ENCODE assay signal across 8 cellular contexts in genomic region chr5:80408475-80408875, GRCh38. TPM values are rescaled to one million over a fixed set of nuclear protein-coding genes. Genes with fewer than 3 reads are reported as not detected.
DNase-seq lines count a peak whose midpoint lies in the region; ATAC-seq and TF ChIP-seq lines count a peak whose summit lies in the region.

No MANE protein-coding gene starts in this region.

- intact Hi-C loops in Panc1 (cut with micrococcal nuclease; ENCODE audit: unreplicated experiment), result no loop called here

- H3K9me3 ChIP-seq in Panc1 (ENCODE audit: control insufficient read depth, insufficient read depth, low read depth, low read length) (no peaks in the 10 kb centered on the region), iPS-18c (ENCODE audit: control insufficient read depth, insufficient read depth, low read length) (no peaks in the 10 kb centered on the region), skeletal muscle satellite cell (replicated peaks; ENCODE audit: low read length) (no peaks in the 10 kb centered on the region)

- H3K27ac ChIP-seq in Panc1 (ENCODE audit: low read length), result peak overlapping the region; percentile 84

- no peak for TF ChIP-seq CTCF in Panc1 (IDR thresholded peaks at IDR 0.05)

- H3K4me3 ChIP-seq in Panc1 (ENCODE audit: low read depth in 2 of 2, low read length in 2 of 2) (peak overlapping the region; percentile 88 to 89), iPS-18c (ENCODE audit: insufficient read depth, low read depth, low read length) (peak overlapping the region; percentile 96), skeletal muscle satellite cell (ENCODE audit: low read length) (peak overlapping the region; percentile 83)

- CTCF ChIA-PET in Panc1 (lab: Charles Lee), result interaction anchor here (2.2 kb wide), 1 partner anchor 62 kb away, joined by 8 read pairs; no protein-coding TSS in a partner anchor

- peak overlapping the region; percentile 89 for H3K9ac ChIP-seq in skeletal muscle satellite cell (ENCODE audit: low read depth, low read length)

- H3K36me3 ChIP-seq in Panc1 (ENCODE audit: control insufficient read depth, insufficient read depth, low read length) (no peaks in the 10 kb centered on the region; the same call in 1 of the 2 replicates), skeletal muscle satellite cell (ENCODE audit: insufficient read depth, low read length) (peaks cover 5% of the 10 kb centered on the region)

- BruUV-seq in Panc1 (replicated peaks; lab: Mats Ljungman, UMichigan), result no TSS peak

- H3K27me3 ChIP-seq in Panc1 (ENCODE audit: control insufficient read depth, insufficient read depth, low read length), result no peaks in the 10 kb centered on the region
- H3K27me3 ChIP-seq in skeletal muscle satellite cell (ENCODE audit: control insufficient read depth, insufficient read depth, low read length), result no peaks in the 10 kb centered on the region

- ATAC-seq in HG03571 (IDR thresholded peaks at IDR 0.05; ENCODE audit: unreplicated experiment) (peak; percentile 50), Panc1 (peak; percentile 82)

- in situ Hi-C loops in Panc1 (cut with HindIII; ENCODE audit: low pct_unique_long_range_greater_than_20kb, low sequenced_read_pairs), result no loop called here

- DNase-seq in COLO668 (lab: John Stamatoyannopoulos, UW; ENCODE audit: unreplicated experiment), result peak; percentile 68
- DNase-seq in GM19240 (ENCODE audit: insufficient read length, low spot score), result peak; percentile 16
- no peak for DNase-seq in Panc1 (ENCODE audit: low read depth, low spot score)
- DNase-seq in astrocyte of the hippocampus (ENCODE audit: low read depth, low spot score), result peak; percentile 84
- no peak for DNase-seq in NCI-H187 treated with DMSO at 0.1 percent for 48 hours (lab: John Stamatoyannopoulos, UW)

- peak overlapping the region; percentile 87 for H3K4me2 ChIP-seq in skeletal muscle satellite cell (ENCODE audit: low read length)

- POLR2A ChIA-PET in Panc1 (lab: Charles Lee), result interaction anchor here (0.6 kb wide), 1 partner anchor 20 kb away, joined by 8 read pairs; no protein-coding TSS in a partner anchor

- H3K4me1 ChIP-seq in Panc1 (ENCODE audit: control insufficient read depth, insufficient read depth, low read length), result peaks cover 8% of the 10 kb centered on the region; the same call in 1 of the 2 replicates
- peaks cover 20% of the 10 kb centered on the region for H3K4me1 ChIP-seq in skeletal muscle satellite cell (ENCODE audit: control insufficient read depth, insufficient read depth, low read length)

RNA-seq across cellular contexts. Expression of gene ZFYVE16, which starts 0.6 kb away (rescaled TPM):
- total RNA-seq in Panc1 (2021; ENCODE audit: unreplicated experiment), result 54.6 TPM
- 21.9 TPM for polyA plus RNA-seq in Panc1 (2012; ENCODE audit: insufficient read length)
- total RNA-seq in skeletal muscle satellite cell (2012; rRNA removed), result 15.5 and 18.5 TPM in 2 replicates

Comparison
In these comparisons a context has a peak if more than half of its experiments do, and no peak if none do; other contexts are left out.
1. DNase-seq: peak in COLO668 (single experiment), GM19240 (single experiment) and astrocyte of the hippocampus (single experiment); none in Panc1 (single experiment) and NCI-H187 treated with DMSO at 0.1 percent for 48 hours (single experiment).
2. Peak in every context shown above with its lines, with median percentiles within 50 percentile points of each other: H3K4me3 ChIP-seq.